In genomic region chrX:18425199-18426003, GRCh38 we compare ENCODE assay signal across 8 cellular contexts. TPM values are rescaled to one million over a fixed set of nuclear protein-coding genes. Genes with fewer than 3 reads are reported as not detected.
DNase-seq lines count a peak whose midpoint lies in the region; ATAC-seq and TF ChIP-seq lines count a peak whose summit lies in the region.

Gene CDKL5, plus strand, starts transcription at chrX:18425608. Its CDS starts 81,489 bp downstream, at chrX:18507097.

- peak within 1 kb of the TSS; percentile 92 for H3K4me3 Mint-ChIP-seq in natural killer cell treated with Interleukin-12 subunit alpha and Interleukin-12 subunit beta and Interleukin-15 and Interleukin-18, amount 100 ng/mL, for 72 hours

- H3K4me3 ChIP-seq in MM.1S (ENCODE audit: low read length), result peak within 1 kb of the TSS; percentile 69

- H3K36me3 Mint-ChIP-seq in natural killer cell treated with Interleukin-12 subunit alpha and Interleukin-12 subunit beta and Interleukin-15 and Interleukin-18, amount 100 ng/mL, for 72 hours, result no peaks in the 10 kb centered on the region

- no peaks in the 10 kb centered on the region for H3K9me3 Mint-ChIP-seq in natural killer cell treated with Interleukin-12 subunit alpha and Interleukin-12 subunit beta and Interleukin-15 and Interleukin-18, amount 100 ng/mL, for 72 hours

- no peaks in the 10 kb centered on the region for H3K27me3 ChIP-seq in MM.1S (replicated peaks; ENCODE audit: insufficient read depth, low read length)

- peak within 1 kb of the TSS; percentile 81 for H2AFZ ChIP-seq in MM.1S (ENCODE audit: low read length)

- peak; percentile 94 for DNase-seq in ELR (ENCODE audit: low read depth)
- DNase-seq in HCEC 1CT, result peak; percentile 93
- DNase-seq in MM.1S, result peak; percentile 95
- DNase-seq in SHP77 treated with DMSO at 0.1 percent for 48 hours (lab: John Stamatoyannopoulos, UW), result peak; percentile 80
- DNase-seq in activated gamma-delta T cell (lab: John Stamatoyannopoulos, UW), result peak; percentile 84
- DNase-seq in fibroblast of the conjunctiva (ENCODE audit: low read depth), result peak; percentile 91
- peak; percentile 94 for DNase-seq in natural killer cell treated with Interleukin-12 subunit alpha and Interleukin-12 subunit beta and Interleukin-15 and Interleukin-18, amount 100 ng/mL, for 72 hours (ENCODE audit: low spot score)
- peak; percentile 86 to 96 (median 96) for DNase-seq in stimulated activated naive CD4-positive, alpha-beta T cell (lab: John Stamatoyannopoulos, UW)

- peak within 1 kb of the TSS; percentile 21 to 74 for H3K27ac Mint-ChIP-seq in natural killer cell treated with Interleukin-12 subunit alpha and Interleukin-12 subunit beta and Interleukin-15 and Interleukin-18, amount 100 ng/mL, for 72 hours

- H3K36me3 ChIP-seq in MM.1S (replicated peaks; ENCODE audit: insufficient read depth, low read length), result no peaks in the 10 kb centered on the region

- ATAC-seq in natural killer cell treated with Interleukin-12 subunit alpha and Interleukin-12 subunit beta and Interleukin-15 and Interleukin-18, amount 100 ng/mL, for 72 hours, result peak; percentile 96 to 97

- peaks cover 0 to 18% of the 10 kb centered on the region in 2 donors for H3K27me3 Mint-ChIP-seq in natural killer cell treated with Interleukin-12 subunit alpha and Interleukin-12 subunit beta and Interleukin-15 and Interleukin-18, amount 100 ng/mL, for 72 hours

- peaks cover 4 to 12% of the 10 kb centered on the region in 2 donors for H3K4me1 Mint-ChIP-seq in natural killer cell treated with Interleukin-12 subunit alpha and Interleukin-12 subunit beta and Interleukin-15 and Interleukin-18, amount 100 ng/mL, for 72 hours (ENCODE audit: low read depth in 2 of 2)

- no peaks in the 10 kb centered on the region for H3F3A ChIP-seq in MM.1S (ENCODE audit: insufficient read depth, low read length)

- TF ChIP-seq CTCF in MM.1S (IDR thresholded peaks at IDR 0.05; ENCODE audit: low read length), result no peak

- H3K4me2 ChIP-seq in MM.1S (ENCODE audit: low read depth, low read length), result peak within 1 kb of the TSS; percentile 62

- no peak within 1 kb of the TSS for H3K27ac ChIP-seq in MM.1S (ENCODE audit: low read length)

- no peaks in the 10 kb centered on the region for H3K9me3 ChIP-seq in MM.1S (replicated peaks; ENCODE audit: insufficient read depth, low read length)

- H3K4me1 ChIP-seq in MM.1S (ENCODE audit: low read length), result no peaks in the 10 kb centered on the region

- no peaks in the 10 kb centered on the region for H3K9me2 ChIP-seq in MM.1S (replicated peaks; ENCODE audit: insufficient read depth, low read length)

- no peaks in the 10 kb centered on the region for H3K79me2 ChIP-seq in MM.1S (ENCODE audit: low read length)

- no peaks in the 10 kb centered on the region for H4K20me1 ChIP-seq in MM.1S (ENCODE audit: insufficient read depth, low read length)

- H3K9ac ChIP-seq in MM.1S (ENCODE audit: low read length), result peak within 1 kb of the TSS; percentile 56; the same call in 1 of the 2 replicates

RNA-seq across cellular contexts. Expression of gene CDKL5, which starts in this region (rescaled TPM):
- 1 to 10 TPM; 1.5 to 2.2 TPM for total RNA-seq in natural killer cell treated with Interleukin-12 subunit alpha and Interleukin-12 subunit beta and Interleukin-15 and Interleukin-18, amount 100 ng/mL, for 72 hours
